ENCODE assay signal across 10 cellular contexts in the genomic region with DNA sequence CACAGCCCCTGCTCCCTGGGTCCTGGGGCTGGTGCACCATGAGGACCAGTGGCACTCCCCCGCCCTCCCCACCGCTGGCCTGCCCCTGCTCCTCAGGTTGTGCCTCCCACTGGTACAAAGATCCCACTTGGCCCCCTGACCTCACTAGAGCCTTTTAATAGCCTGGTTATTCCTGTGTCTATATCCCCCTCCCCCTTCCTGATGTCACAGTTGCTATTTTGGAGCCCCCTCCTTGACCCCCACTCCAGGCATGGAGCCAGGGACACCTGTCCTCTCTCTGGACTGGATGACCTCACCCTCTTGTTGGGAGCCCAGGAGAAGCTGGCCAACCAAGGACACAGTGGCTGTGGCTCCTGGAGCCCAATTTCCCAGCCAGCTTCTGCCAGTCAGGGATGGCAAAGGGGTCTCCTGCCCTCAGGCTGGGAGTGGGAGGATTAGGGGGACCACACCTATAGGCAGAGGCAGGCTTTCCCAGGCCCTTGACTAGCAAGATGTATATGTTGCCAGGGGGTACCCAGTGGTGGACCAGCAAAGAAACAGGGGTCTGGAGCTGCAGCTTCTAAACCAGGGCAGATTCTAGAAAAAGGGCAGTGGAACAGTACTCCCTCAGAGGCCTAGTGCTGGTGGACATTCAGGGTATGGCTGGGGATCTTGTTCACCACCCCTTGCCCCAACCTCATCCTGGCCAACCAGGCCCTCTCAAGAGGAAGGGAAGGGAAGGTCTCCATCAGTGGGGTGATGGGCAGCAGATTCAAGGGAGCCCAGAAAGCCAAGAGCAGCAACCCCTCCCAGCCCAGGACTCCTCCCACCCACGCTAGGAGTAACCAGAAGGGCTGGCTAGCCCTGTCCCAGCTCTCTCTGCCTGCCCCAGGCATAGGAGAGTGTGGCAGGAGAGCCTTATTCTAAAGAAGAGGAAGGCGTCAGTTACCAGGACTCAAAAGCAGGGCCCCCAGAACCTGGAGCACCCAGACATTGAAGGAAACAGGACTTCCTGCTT. TPM values are rescaled to one million over a fixed set of nuclear protein-coding genes. Genes with fewer than 3 reads are reported as not detected.
A peak's percentile ranks its signal among the peaks of the same experiment; 100 is the strongest.
DNase-seq lines count a peak whose midpoint lies in the region; ATAC-seq and TF ChIP-seq lines count a peak whose summit lies in the region.
"Had no signal": no experiment of that assay in that cellular context is flagged by ENCODE, and none has a peak within 500 bp of the region (broad histone marks: within the 10 kb centered on the region; RNA-seq: fewer than 3 reads in every experiment).

No MANE protein-coding gene starts in this region.

- H3K36me3 Mint-ChIP-seq in activated naive CD8-positive, alpha-beta T cell treated with anti-CD3 and anti-CD28 coated beads, Interleukin-2, amount 10 ng/mL, durations not matched to agents 7 days and 5 days, result peaks cover under 1% of the 10 kb centered on the region
- H3K36me3 Mint-ChIP-seq in activated naive CD8-positive, alpha-beta T cell treated with anti-CD3 and anti-CD28 coated beads for 36 hours, result no peaks in the 10 kb centered on the region

- TF ChIP-seq CTCF in neutrophil (IDR thresholded peaks at IDR 0.05) (no peak), uterus (IDR thresholded peaks at IDR 0.05) (no peak)

- TF ChIP-seq POLR2A in uterus (IDR thresholded peaks at IDR 0.05), result no peak

- H3K4me1 ChIP-seq in neutrophil (ENCODE audit: control insufficient read depth in 1 of 2, insufficient read depth in 1 of 2, low read depth in 1 of 2, low read length in 1 of 2), result peaks cover 26 to 28% of the 10 kb centered on the region in 2 experiments
- H3K4me1 ChIP-seq in uterus, result peaks cover 23 to 53% of the 10 kb centered on the region in 2 donors

- no peak overlapping the region for H3K4me3 ChIP-seq in neutrophil (ENCODE audit: low read depth in 1 of 2, low read length in 1 of 2)
- no peak overlapping the region for H3K4me3 ChIP-seq in uterus

- peak overlapping the region; percentile 40 for H3K27ac Mint-ChIP-seq in activated naive CD8-positive, alpha-beta T cell treated with anti-CD3 and anti-CD28 coated beads, Interleukin-2, amount 10 ng/mL, durations not matched to agents 7 days and 5 days
- no peak overlapping the region for H3K27ac Mint-ChIP-seq in activated naive CD8-positive, alpha-beta T cell treated with anti-CD3 and anti-CD28 coated beads for 36 hours

- H3K4me1 Mint-ChIP-seq in activated naive CD8-positive, alpha-beta T cell treated with anti-CD3 and anti-CD28 coated beads, Interleukin-2, amount 10 ng/mL, durations not matched to agents 7 days and 5 days, result peaks cover 18% of the 10 kb centered on the region
- H3K4me1 Mint-ChIP-seq in activated naive CD8-positive, alpha-beta T cell treated with anti-CD3 and anti-CD28 coated beads for 36 hours, result peaks cover 17% of the 10 kb centered on the region

- no peak overlapping the region for H3K4me3 Mint-ChIP-seq in activated naive CD8-positive, alpha-beta T cell treated with anti-CD3 and anti-CD28 coated beads, Interleukin-2, amount 10 ng/mL, durations not matched to agents 7 days and 5 days
- no peak overlapping the region for H3K4me3 Mint-ChIP-seq in activated naive CD8-positive, alpha-beta T cell treated with anti-CD3 and anti-CD28 coated beads for 36 hours

- intact Hi-C loops in uterus (cut with DNase I; ENCODE audit: low total_unique reads), result no loop called here

- H3K27me3 Mint-ChIP-seq in activated naive CD8-positive, alpha-beta T cell treated with anti-CD3 and anti-CD28 coated beads, Interleukin-2, amount 10 ng/mL, durations not matched to agents 7 days and 5 days, result no peaks in the 10 kb centered on the region
- H3K27me3 Mint-ChIP-seq in activated naive CD8-positive, alpha-beta T cell treated with anti-CD3 and anti-CD28 coated beads for 36 hours, result no peaks in the 10 kb centered on the region

- no peaks in the 10 kb centered on the region for H3K27me3 ChIP-seq in neutrophil
- no peaks in the 10 kb centered on the region for H3K27me3 ChIP-seq in uterus

- ATAC-seq in activated naive CD8-positive, alpha-beta T cell treated with anti-CD3 and anti-CD28 coated beads, Interleukin-2, amount 10 ng/mL, durations not matched to agents 7 days and 5 days (ENCODE audit: low read depth), result no peak
- ATAC-seq in esophagus mucosa, result peak; percentile 65

- no peaks in the 10 kb centered on the region for H3K9me3 Mint-ChIP-seq in activated naive CD8-positive, alpha-beta T cell treated with anti-CD3 and anti-CD28 coated beads, Interleukin-2, amount 10 ng/mL, durations not matched to agents 7 days and 5 days
- no peaks in the 10 kb centered on the region for H3K9me3 Mint-ChIP-seq in activated naive CD8-positive, alpha-beta T cell treated with anti-CD3 and anti-CD28 coated beads for 36 hours

- H3K27ac ChIP-seq in neutrophil, result peak overlapping the region; percentile 73
- H3K27ac ChIP-seq in uterus, result peak overlapping the region; percentile 87 to 94

- POLR2A ChIA-PET in activated naive CD8-positive, alpha-beta T cell treated with anti-CD3 and anti-CD28 coated beads, Interleukin-2, amount 10 ng/mL, durations not matched to agents 7 days and 5 days (lab: Charles Lee), result interaction anchor here (0.6 to 1.5 kb wide), 4 partner anchors 10 to 72 kb away, joined by 3 to 4 read pairs (median 4); a partner anchor contains a TSS

- no peak for DNase-seq in activated naive CD8-positive, alpha-beta T cell treated with anti-CD3 and anti-CD28 coated beads, Interleukin-2, amount 10 ng/mL, durations not matched to agents 7 days and 5 days
- no peak for DNase-seq in activated naive CD8-positive, alpha-beta T cell treated with anti-CD3 and anti-CD28 coated beads for 36 hours
- no peak for DNase-seq in uterus
- DNase-seq in OCI-M1 (lab: John Stamatoyannopoulos, UW), result no peak
- DNase-seq in NCI-H748 (lab: John Stamatoyannopoulos, UW; ENCODE audit: unreplicated experiment), result no peak
- DNase-seq in glomerular visceral epithelial cell (ENCODE audit: extremely low spot score), result no peak
- DNase-seq: NCI-H524 had no signal

- H3K9me3 ChIP-seq in neutrophil (no peaks in the 10 kb centered on the region), uterus (no peaks in the 10 kb centered on the region)

- H3K36me3 ChIP-seq in neutrophil, result peaks cover 72% of the 10 kb centered on the region
- no peaks in the 10 kb centered on the region for H3K36me3 ChIP-seq in uterus

RNA-seq across cellular contexts. Expression of a gene that starts 10.9 kb away (rescaled TPM):
- total RNA-seq in activated naive CD8-positive, alpha-beta T cell treated with anti-CD3 and anti-CD28 coated beads, Interleukin-2, amount 10 ng/mL, durations not matched to agents 7 days and 5 days, result 10 to 100 TPM; 46.2 to 48.4 TPM
- 10 to 100 TPM; 18.2 to 18.7 TPM for total RNA-seq in activated naive CD8-positive, alpha-beta T cell treated with anti-CD3 and anti-CD28 coated beads for 36 hours
- 32.0 TPM for total RNA-seq in esophagus mucosa
- 10 to 100 TPM; 35.9 to 74.1 (median 58.0) TPM for total RNA-seq in uterus

RNA-seq across cellular contexts. Expression of a gene that starts 29.1 kb away (rescaled TPM):
- 10 to 100 TPM; 13.2 to 14.3 TPM for total RNA-seq in activated naive CD8-positive, alpha-beta T cell treated with anti-CD3 and anti-CD28 coated beads, Interleukin-2, amount 10 ng/mL, durations not matched to agents 7 days and 5 days
- 10 to 100 TPM; 18.5 to 20.1 TPM for total RNA-seq in activated naive CD8-positive, alpha-beta T cell treated with anti-CD3 and anti-CD28 coated beads for 36 hours
- 6.3 TPM for total RNA-seq in esophagus mucosa
- total RNA-seq in uterus, result 1 to 10 TPM in 2 of 4 donors, not detected in 2; 1.6 to 2.4 TPM

RNA-seq across cellular contexts. Expression of a gene that starts 42.0 kb away (rescaled TPM):
- 10 to 100 TPM; 18.7 to 18.8 TPM for total RNA-seq in activated naive CD8-positive, alpha-beta T cell treated with anti-CD3 and anti-CD28 coated beads, Interleukin-2, amount 10 ng/mL, durations not matched to agents 7 days and 5 days
- 10 to 100 TPM; 30.8 to 31.1 TPM for total RNA-seq in activated naive CD8-positive, alpha-beta T cell treated with anti-CD3 and anti-CD28 coated beads for 36 hours
- total RNA-seq in esophagus mucosa (24.0 TPM), uterus (10 to 100 TPM; 12.4 to 66.3 (median 33.8) TPM)

RNA-seq across cellular contexts. Expression of a gene that starts 46.1 kb away (rescaled TPM):
- 10 to 100 TPM; 46.9 to 51.4 TPM for total RNA-seq in activated naive CD8-positive, alpha-beta T cell treated with anti-CD3 and anti-CD28 coated beads, Interleukin-2, amount 10 ng/mL, durations not matched to agents 7 days and 5 days
- total RNA-seq in activated naive CD8-positive, alpha-beta T cell treated with anti-CD3 and anti-CD28 coated beads for 36 hours, result 100 to 1,000 TPM; 103 to 110 TPM
- total RNA-seq in esophagus mucosa, result 41.8 TPM
- total RNA-seq in uterus, result 10 to 100 TPM; 24.5 to 49.8 (median 37.1) TPM

RNA-seq across cellular contexts. Expression of a gene that starts 57.9 kb away (rescaled TPM):
- total RNA-seq in activated naive CD8-positive, alpha-beta T cell treated with anti-CD3 and anti-CD28 coated beads, Interleukin-2, amount 10 ng/mL, durations not matched to agents 7 days and 5 days, result under 1 TPM; 0.19 to 0.51 TPM
- not detected for total RNA-seq in activated naive CD8-positive, alpha-beta T cell treated with anti-CD3 and anti-CD28 coated beads for 36 hours
- not detected for total RNA-seq in esophagus mucosa
- total RNA-seq in uterus, result 1 to 10 TPM in 2 of 4 donors, under 1 TPM in 1, not detected in 1; 0.14 to 2.3 (median 1.3) TPM
- total RNA-seq: M059J had no signal
